ENCODE assay signal across 8 cellular contexts in genomic region chr19:49488046-49488862, GRCh38. TPM values are rescaled to one million over a fixed set of nuclear protein-coding genes. Genes with fewer than 3 reads are reported as not detected.
A peak's percentile ranks its signal among the peaks of the same experiment; 100 is the strongest.
DNase-seq lines count a peak whose midpoint lies in the region; ATAC-seq and TF ChIP-seq lines count a peak whose summit lies in the region.

No MANE protein-coding gene starts in this region.

- H3K4me3 Mint-ChIP-seq in activated CD4-positive, alpha-beta T cell treated with anti-CD3 and anti-CD28 coated beads for 36 hours: peak overlapping the region; percentile 99
- H3K4me3 Mint-ChIP-seq in activated T-helper 1 cell treated with anti-CD3 and anti-CD28 coated beads, Interleukin-12 subunit alpha, Interleukin-12 subunit beta, Interleukin-2, Interleukin-4 antibody, amounts not matched to agents 30 ng/mL and 10 ng/mL and 1 ng/mL, durations not matched to agents 14 hours and 24 hours and 36 hours: peak overlapping the region; percentile 98
- peak overlapping the region; percentile 92 to 98 (median 96) for H3K4me3 Mint-ChIP-seq in immature natural killer cell

- peaks cover 33% of the 10 kb centered on the region for H3K4me1 Mint-ChIP-seq in activated CD4-positive, alpha-beta T cell treated with anti-CD3 and anti-CD28 coated beads for 36 hours
- H3K4me1 Mint-ChIP-seq in activated T-helper 1 cell treated with anti-CD3 and anti-CD28 coated beads, Interleukin-12 subunit alpha, Interleukin-12 subunit beta, Interleukin-2, Interleukin-4 antibody, amounts not matched to agents 30 ng/mL and 10 ng/mL and 1 ng/mL, durations not matched to agents 14 hours and 24 hours and 36 hours (ENCODE audit: low read depth): peaks cover 34% of the 10 kb centered on the region
- peaks cover 49 to 52% of the 10 kb centered on the region in 2 donors for H3K4me1 Mint-ChIP-seq in immature natural killer cell

- no peak for ATAC-seq in activated CD4-positive, alpha-beta T cell treated with anti-CD3 and anti-CD28 coated beads for 36 hours
- no peak for ATAC-seq in HG03025 (IDR thresholded peaks at IDR 0.05; ENCODE audit: low FRiP score, unreplicated experiment)
- no peak for ATAC-seq in GM18502 (IDR thresholded peaks at IDR 0.05; ENCODE audit: poor library complexity, unreplicated experiment)

- TF ChIP-seq POLR2A in testis (IDR thresholded peaks at IDR 0.05): no peak

- no peaks in the 10 kb centered on the region for H3K27me3 ChIP-seq in testis

- no peaks in the 10 kb centered on the region for H3K36me3 ChIP-seq in testis (ENCODE audit: low read depth, missing control alignments)

- TF ChIP-seq CTCF in testis (IDR thresholded peaks at IDR 0.05): no peak
- no peak for TF ChIP-seq CTCF in GM10266 (IDR thresholded peaks at IDR 0.05; ENCODE audit: control insufficient read depth, insufficient read depth, low read depth, missing control alignments)

- no peak for DNase-seq in activated CD4-positive, alpha-beta T cell treated with anti-CD3 and anti-CD28 coated beads for 36 hours
- no peak for DNase-seq in activated CD4-positive, alpha-beta T cell treated with anti-CD3 and anti-CD28 coated beads for 48 hours
- DNase-seq in activated T-helper 1 cell treated with anti-CD3 and anti-CD28 coated beads, Interleukin-12 subunit alpha, Interleukin-12 subunit beta, Interleukin-2, Interleukin-4 antibody, amounts not matched to agents 30 ng/mL and 10 ng/mL and 1 ng/mL, durations not matched to agents 14 hours and 24 hours and 36 hours (ENCODE audit: low spot score): no peak
- DNase-seq in immature natural killer cell (no peak), testis (no peak), GM10266 (ENCODE audit: extremely low spot score) (no peak)

- no peaks in the 10 kb centered on the region for H3K27me3 Mint-ChIP-seq in activated CD4-positive, alpha-beta T cell treated with anti-CD3 and anti-CD28 coated beads for 36 hours
- H3K27me3 Mint-ChIP-seq in activated T-helper 1 cell treated with anti-CD3 and anti-CD28 coated beads, Interleukin-12 subunit alpha, Interleukin-12 subunit beta, Interleukin-2, Interleukin-4 antibody, amounts not matched to agents 30 ng/mL and 10 ng/mL and 1 ng/mL, durations not matched to agents 14 hours and 24 hours and 36 hours (ENCODE audit: insufficient read depth): peaks cover 4% of the 10 kb centered on the region
- peaks cover 22 to 40% (median 36%) of the 10 kb centered on the region in 3 donors for H3K27me3 Mint-ChIP-seq in immature natural killer cell (ENCODE audit: low read depth in 3 of 3)

- WGBS in testis, 2 donors: 1 to 2% methylated on average over 17 to 26 of the region's 26 CpGs

- POLR2A ChIA-PET in activated CD4-positive, alpha-beta T cell treated with anti-CD3 and anti-CD28 coated beads for 36 hours (lab: Charles Lee): interaction anchor here (0.7 to 2.0 kb wide), 3 partner anchors 8 to 37 kb away, joined by 3 to 6 read pairs (median 5); partner anchors contain the start of genes ALDH16A1, PIH1D1 and RPS11

- intact Hi-C loops in activated CD4-positive, alpha-beta T cell treated with anti-CD3 and anti-CD28 coated beads for 36 hours (cut with DNase I, micrococcal nuclease): loop anchor here in 1 of 2 experiments (5.0 kb wide), 1 partner anchor 36 kb away; the partner anchor contains the start of genes ALDH16A1 and PIH1D1
- intact Hi-C loops in activated T-helper 1 cell treated with anti-CD3 and anti-CD28 coated beads, Interleukin-12 subunit alpha, Interleukin-12 subunit beta, Interleukin-2, Interleukin-4 antibody, amounts not matched to agents 30 ng/mL and 10 ng/mL and 1 ng/mL, durations not matched to agents 14 hours and 24 hours and 36 hours (cut with micrococcal nuclease): no loop called here
- intact Hi-C loops in testis (cut with DNase I; ENCODE audit: low total_unique reads): no loop called here

- H3K36me3 Mint-ChIP-seq in activated CD4-positive, alpha-beta T cell treated with anti-CD3 and anti-CD28 coated beads for 36 hours (ENCODE audit: low read depth): peaks cover 71% of the 10 kb centered on the region
- peaks cover 66% of the 10 kb centered on the region for H3K36me3 Mint-ChIP-seq in activated T-helper 1 cell treated with anti-CD3 and anti-CD28 coated beads, Interleukin-12 subunit alpha, Interleukin-12 subunit beta, Interleukin-2, Interleukin-4 antibody, amounts not matched to agents 30 ng/mL and 10 ng/mL and 1 ng/mL, durations not matched to agents 14 hours and 24 hours and 36 hours (ENCODE audit: low read depth)
- peaks cover 13 to 47% (median 20%) of the 10 kb centered on the region in 3 donors for H3K36me3 Mint-ChIP-seq in immature natural killer cell

- H3K4me3 ChIP-seq in testis: peak overlapping the region; percentile 84 to 100

- CTCF ChIA-PET in activated CD4-positive, alpha-beta T cell treated with anti-CD3 and anti-CD28 coated beads for 36 hours (lab: Charles Lee): interaction anchor here (0.7 to 2.5 kb wide), 2 partner anchors 12 to 797 kb away, joined by 4 to 15 read pairs; no protein-coding TSS in a partner anchor

- H3K27ac ChIP-seq in testis: peak overlapping the region; percentile 76 to 92

- peak overlapping the region; percentile 97 for H3K27ac Mint-ChIP-seq in activated CD4-positive, alpha-beta T cell treated with anti-CD3 and anti-CD28 coated beads for 36 hours
- H3K27ac Mint-ChIP-seq in activated T-helper 1 cell treated with anti-CD3 and anti-CD28 coated beads, Interleukin-12 subunit alpha, Interleukin-12 subunit beta, Interleukin-2, Interleukin-4 antibody, amounts not matched to agents 30 ng/mL and 10 ng/mL and 1 ng/mL, durations not matched to agents 14 hours and 24 hours and 36 hours: peak overlapping the region; percentile 94
- peak overlapping the region; percentile 92 to 97 (median 96) for H3K27ac Mint-ChIP-seq in immature natural killer cell

- no peaks in the 10 kb centered on the region for H3K9me3 ChIP-seq in testis

- peaks cover 15% of the 10 kb centered on the region for H3K4me1 ChIP-seq in testis

- no peaks in the 10 kb centered on the region for H3K9me3 Mint-ChIP-seq in activated CD4-positive, alpha-beta T cell treated with anti-CD3 and anti-CD28 coated beads for 36 hours (ENCODE audit: low read depth)
- no peaks in the 10 kb centered on the region for H3K9me3 Mint-ChIP-seq in activated T-helper 1 cell treated with anti-CD3 and anti-CD28 coated beads, Interleukin-12 subunit alpha, Interleukin-12 subunit beta, Interleukin-2, Interleukin-4 antibody, amounts not matched to agents 30 ng/mL and 10 ng/mL and 1 ng/mL, durations not matched to agents 14 hours and 24 hours and 36 hours
- H3K9me3 Mint-ChIP-seq in immature natural killer cell: no peaks in the 10 kb centered on the region

RNA-seq across cellular contexts. Expression of gene RPL13A, which starts 0.8 kb away (rescaled TPM):
- total RNA-seq in activated CD4-positive, alpha-beta T cell treated with anti-CD3 and anti-CD28 coated beads for 36 hours: 1,000 to 10,000 TPM; 3,861 to 3,967 TPM
- 2,876 and 2,988 TPM in 2 replicates for total RNA-seq in activated T-helper 1 cell treated with anti-CD3 and anti-CD28 coated beads, Interleukin-12 subunit alpha, Interleukin-12 subunit beta, Interleukin-2, Interleukin-4 antibody, amounts not matched to agents 30 ng/mL and 10 ng/mL and 1 ng/mL, durations not matched to agents 14 hours and 24 hours and 36 hours
- polyA plus RNA-seq in immature natural killer cell (1,000 to 10,000 TPM in 2 of 3 donors, 100 to 1,000 TPM in 1; 840 to 2,055 (median 1,247) TPM), testis (ENCODE audit: insufficient read depth, low read depth, low replicate concordance) (1,193 TPM)
- total RNA-seq in testis: 1,000 to 10,000 TPM; 1,063 to 1,721 TPM

RNA-seq across cellular contexts. Expression of gene RPS11, which starts 8.0 kb away (rescaled TPM):
- 1,000 to 10,000 TPM; 2,778 to 3,370 TPM for total RNA-seq in activated CD4-positive, alpha-beta T cell treated with anti-CD3 and anti-CD28 coated beads for 36 hours
- 1,890 and 1,927 TPM in 2 replicates for total RNA-seq in activated T-helper 1 cell treated with anti-CD3 and anti-CD28 coated beads, Interleukin-12 subunit alpha, Interleukin-12 subunit beta, Interleukin-2, Interleukin-4 antibody, amounts not matched to agents 30 ng/mL and 10 ng/mL and 1 ng/mL, durations not matched to agents 14 hours and 24 hours and 36 hours
- polyA plus RNA-seq in immature natural killer cell (1,000 to 10,000 TPM; 1,178 to 2,153 (median 1,290) TPM), testis (ENCODE audit: insufficient read depth, low read depth, low replicate concordance) (2,108 TPM)
- 1,000 to 10,000 TPM; 1,958 to 3,437 TPM for total RNA-seq in testis

RNA-seq across cellular contexts. Expression of gene FLT3LG, which starts 14.2 kb away (rescaled TPM):
- total RNA-seq in activated CD4-positive, alpha-beta T cell treated with anti-CD3 and anti-CD28 coated beads for 36 hours: 10 to 100 TPM; 38.6 to 43.2 TPM
- 58.4 and 65.4 TPM in 2 replicates for total RNA-seq in activated T-helper 1 cell treated with anti-CD3 and anti-CD28 coated beads, Interleukin-12 subunit alpha, Interleukin-12 subunit beta, Interleukin-2, Interleukin-4 antibody, amounts not matched to agents 30 ng/mL and 10 ng/mL and 1 ng/mL, durations not matched to agents 14 hours and 24 hours and 36 hours
- polyA plus RNA-seq in immature natural killer cell: 10 to 100 TPM; 22.6 to 36.6 (median 28.3) TPM
- total RNA-seq in testis: 1 to 10 TPM; 3.0 to 4.6 TPM
- 7.1 TPM for polyA plus RNA-seq in testis (ENCODE audit: insufficient read depth, low read depth, low replicate concordance)

RNA-seq across cellular contexts. Expression of gene FCGRT, which starts 24.2 kb away (rescaled TPM):
- 10 to 100 TPM; 16.3 to 18.1 TPM for total RNA-seq in activated CD4-positive, alpha-beta T cell treated with anti-CD3 and anti-CD28 coated beads for 36 hours
- 0.88 and 1.1 TPM in 2 replicates for total RNA-seq in activated T-helper 1 cell treated with anti-CD3 and anti-CD28 coated beads, Interleukin-12 subunit alpha, Interleukin-12 subunit beta, Interleukin-2, Interleukin-4 antibody, amounts not matched to agents 30 ng/mL and 10 ng/mL and 1 ng/mL, durations not matched to agents 14 hours and 24 hours and 36 hours
- polyA plus RNA-seq in immature natural killer cell: 10 to 100 TPM; 13.8 to 35.9 (median 34.9) TPM
- total RNA-seq in testis: 10 to 100 TPM; 52.8 to 76.9 TPM
- 130 TPM for polyA plus RNA-seq in testis (ENCODE audit: insufficient read depth, low read depth, low replicate concordance)

RNA-seq across cellular contexts. Expression of gene ALDH16A1, which starts 35.2 kb away (rescaled TPM):
- total RNA-seq in activated CD4-positive, alpha-beta T cell treated with anti-CD3 and anti-CD28 coated beads for 36 hours: 10 to 100 TPM; 26.8 to 33.3 TPM
- 23.1 and 24.5 TPM in 2 replicates for total RNA-seq in activated T-helper 1 cell treated with anti-CD3 and anti-CD28 coated beads, Interleukin-12 subunit alpha, Interleukin-12 subunit beta, Interleukin-2, Interleukin-4 antibody, amounts not matched to agents 30 ng/mL and 10 ng/mL and 1 ng/mL, durations not matched to agents 14 hours and 24 hours and 36 hours
- 10 to 100 TPM; 37.2 to 57.0 (median 42.4) TPM for polyA plus RNA-seq in immature natural killer cell
- total RNA-seq in testis: 10 to 100 TPM; 22.4 to 24.7 TPM
- 8.5 TPM for polyA plus RNA-seq in testis (ENCODE audit: insufficient read depth, low read depth, low replicate concordance)

Comparison
In these comparisons a context has a peak if more than half of its experiments do, and no peak if none do; other contexts are left out.
1. RNA of gene FLT3LG, which starts 14.2 kb away (total RNA-seq): 58.4 to 65.4 TPM in activated T-helper 1 cell treated with anti-CD3 and anti-CD28 coated beads, Interleukin-12 subunit alpha, Interleukin-12 subunit beta, Interleukin-2, Interleukin-4 antibody, amounts not matched to agents 30 ng/mL and 10 ng/mL and 1 ng/mL, durations not matched to agents 14 hours and 24 hours and 36 hours and 38.6 to 43.2 TPM in activated CD4-positive, alpha-beta T cell treated with anti-CD3 and anti-CD28 coated beads for 36 hours; 3.0 to 4.6 TPM in testis; every median in the first group is over 4 times any median in the second.
2. Peak in every context shown above with its lines, with median percentiles within 50 percentile points of each other: H3K27ac Mint-ChIP-seq and H3K4me3 Mint-ChIP-seq.